In genomic region chrX:147899715-147900114, GRCh38 we compare ENCODE assay signal across 11 cellular contexts. TPM values are rescaled to one million over a fixed set of nuclear protein-coding genes. Genes with fewer than 3 reads are reported as not detected.
DNase-seq lines count a peak whose midpoint lies in the region; ATAC-seq and TF ChIP-seq lines count a peak whose summit lies in the region.
"Had no signal": no experiment of that assay in that cellular context is flagged by ENCODE, and none has a peak within 500 bp of the region (broad histone marks: within the 10 kb centered on the region; RNA-seq: fewer than 3 reads in every experiment).

No MANE protein-coding gene starts in this region.

- H3K4me1 ChIP-seq in hepatocyte (ENCODE audit: insufficient read depth) (no peaks in the 10 kb centered on the region), upper lobe of left lung (no peaks in the 10 kb centered on the region)
- H3K4me1 ChIP-seq: BE2C had no signal

- no peak overlapping the region for H3K4me2 ChIP-seq in hepatocyte

- H3K9me3 ChIP-seq in hepatocyte (ENCODE audit: low read depth) (no peaks in the 10 kb centered on the region), upper lobe of left lung (no peaks in the 10 kb centered on the region)
- H3K9me3 ChIP-seq: BE2C had no signal

- no peaks in the 10 kb centered on the region for H4K20me1 ChIP-seq in hepatocyte (ENCODE audit: insufficient read depth, poor library complexity, severe bottlenecking)

- ATAC-seq in GM18520 (IDR thresholded peaks at IDR 0.05; ENCODE audit: unreplicated experiment) (peak; percentile 86), GM21723 (IDR thresholded peaks at IDR 0.05; ENCODE audit: unreplicated experiment) (peak; percentile 73), HG03378 (IDR thresholded peaks at IDR 0.05; ENCODE audit: unreplicated experiment) (peak; percentile 99), left ventricle myocardium superior (no peak), upper lobe of left lung (ENCODE audit: low FRiP score in 2 of 2) (no peak)
- ATAC-seq in natural killer cell treated with Interleukin-12 subunit alpha and Interleukin-12 subunit beta and Interleukin-15 and Interleukin-18, amount 100 ng/mL, for 72 hours: no peak

- H3K4me3 ChIP-seq in hepatocyte (no peak overlapping the region), upper lobe of left lung (no peak overlapping the region)
- H3K4me3 ChIP-seq: lung had no signal

- no peak overlapping the region for H3K4me3 Mint-ChIP-seq in natural killer cell treated with Interleukin-12 subunit alpha and Interleukin-12 subunit beta and Interleukin-15 and Interleukin-18, amount 100 ng/mL, for 72 hours

- WGBS in hepatocyte (ENCODE audit: low lambda C conversion rate, missing lambda C conversion rate): 72% methylated on average over 2 of the region's 2 CpGs
- WGBS in upper lobe of left lung, 2 donors: 90% methylated on average over 2 of the region's 2 CpGs

- H3K36me3 ChIP-seq in hepatocyte (replicated peaks; ENCODE audit: insufficient read depth, low read depth): no peaks in the 10 kb centered on the region
- H3K36me3 ChIP-seq in upper lobe of left lung: no peaks in the 10 kb centered on the region
- H3K36me3 ChIP-seq: BE2C had no signal

- peaks cover 0 to 2% of the 10 kb centered on the region in 2 donors for H3K4me1 Mint-ChIP-seq in natural killer cell treated with Interleukin-12 subunit alpha and Interleukin-12 subunit beta and Interleukin-15 and Interleukin-18, amount 100 ng/mL, for 72 hours (ENCODE audit: low read depth in 2 of 2)

- no peak for TF ChIP-seq POLR2A in upper lobe of left lung (IDR thresholded peaks at IDR 0.05)

- H2AFZ ChIP-seq in hepatocyte: no peak overlapping the region

- no peaks in the 10 kb centered on the region for H3K9me3 Mint-ChIP-seq in natural killer cell treated with Interleukin-12 subunit alpha and Interleukin-12 subunit beta and Interleukin-15 and Interleukin-18, amount 100 ng/mL, for 72 hours

- H3K27ac ChIP-seq in hepatocyte (peak overlapping the region; percentile 40), upper lobe of left lung (no peak overlapping the region)

- no peak for DNase-seq in hepatocyte (ENCODE audit: low spot score)
- no peak for DNase-seq in natural killer cell treated with Interleukin-12 subunit alpha and Interleukin-12 subunit beta and Interleukin-15 and Interleukin-18, amount 100 ng/mL, for 72 hours (ENCODE audit: low spot score)
- DNase-seq in left ventricle myocardium superior: no peak
- DNase-seq in upper lobe of left lung: no peak
- no peak for DNase-seq in islet precursor cell
- DNase-seq: BE2C, MV-4-11 had no signal

- no peak overlapping the region for H3K27ac Mint-ChIP-seq in natural killer cell treated with Interleukin-12 subunit alpha and Interleukin-12 subunit beta and Interleukin-15 and Interleukin-18, amount 100 ng/mL, for 72 hours

- H3K36me3 Mint-ChIP-seq in natural killer cell treated with Interleukin-12 subunit alpha and Interleukin-12 subunit beta and Interleukin-15 and Interleukin-18, amount 100 ng/mL, for 72 hours: no peaks in the 10 kb centered on the region

- H3K27me3 Mint-ChIP-seq in natural killer cell treated with Interleukin-12 subunit alpha and Interleukin-12 subunit beta and Interleukin-15 and Interleukin-18, amount 100 ng/mL, for 72 hours: no peaks in the 10 kb centered on the region

- H3K9me2 ChIP-seq in hepatocyte (replicated peaks; ENCODE audit: insufficient read depth): no peaks in the 10 kb centered on the region

- H3K79me2 ChIP-seq in hepatocyte: no peaks in the 10 kb centered on the region

- intact Hi-C loops in left ventricle myocardium superior (cut with micrococcal nuclease): no loop called here

- TF ChIP-seq EP300 in upper lobe of left lung (IDR thresholded peaks at IDR 0.05): no peak

- no peak for TF ChIP-seq CTCF in hepatocyte (IDR thresholded peaks at IDR 0.05; ENCODE audit: poor library complexity)
- no peak for TF ChIP-seq CTCF in upper lobe of left lung (IDR thresholded peaks at IDR 0.05)

- H3K27me3 ChIP-seq in hepatocyte: no peaks in the 10 kb centered on the region
- no peaks in the 10 kb centered on the region for H3K27me3 ChIP-seq in upper lobe of left lung
- H3K27me3 ChIP-seq: BE2C had no signal

RNA-seq across cellular contexts. Expression of gene FMR1, which starts 12.0 kb away (rescaled TPM):
- total RNA-seq in hepatocyte: 51.5 and 53.6 TPM in 2 replicates
- 35.1 and 40.5 TPM in 2 replicates for polyA plus RNA-seq in hepatocyte
- 10 to 100 TPM; 51.5 to 59.7 TPM for total RNA-seq in natural killer cell treated with Interleukin-12 subunit alpha and Interleukin-12 subunit beta and Interleukin-15 and Interleukin-18, amount 100 ng/mL, for 72 hours
- total RNA-seq in left ventricle myocardium superior: 28.6 TPM
- 10 to 100 TPM; 29.2 to 76.4 (median 39.7) TPM for total RNA-seq in upper lobe of left lung

Comparison
In these comparisons a context has a peak if more than half of its experiments do, and no peak if none do; other contexts are left out.
1. ATAC-seq: peak in GM18520 (single experiment), GM21723 (single experiment) and HG03378 (single experiment); none in natural killer cell treated with Interleukin-12 subunit alpha and Interleukin-12 subunit beta and Interleukin-15 and Interleukin-18, amount 100 ng/mL, for 72 hours (0 of 2), left ventricle myocardium superior (single experiment) and upper lobe of left lung (0 of 2).